Comparison of ENCODE assay signal across 1 cellular context in the genomic region with DNA sequence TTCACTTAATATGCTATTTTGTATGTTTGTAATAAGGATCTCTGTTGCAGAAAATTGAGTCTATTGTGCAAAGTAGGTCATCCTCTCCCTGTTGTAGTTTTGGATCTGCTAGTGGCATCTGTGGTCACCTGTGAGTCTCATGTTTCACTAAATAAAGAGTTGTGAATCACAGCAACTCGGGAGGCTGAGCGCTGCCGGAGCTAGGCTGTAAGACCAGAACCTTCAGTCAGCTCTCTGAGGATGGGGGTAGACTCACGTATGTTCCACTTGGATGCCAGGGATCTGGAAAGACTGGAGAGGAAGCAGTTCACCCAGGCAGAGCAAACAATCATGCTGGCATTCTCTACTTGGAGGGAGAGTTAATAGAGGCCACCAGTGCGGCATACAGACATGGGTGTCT.
TF ChIP-seq lines count a peak whose summit lies in the region.

No MANE protein-coding gene starts in this region.

TF ChIP-seq in A549, 52 proteins besides CTCF, POLR2A, EP300 and RAD21 (continued from another document):
- TF ChIP-seq, protein P1, sequence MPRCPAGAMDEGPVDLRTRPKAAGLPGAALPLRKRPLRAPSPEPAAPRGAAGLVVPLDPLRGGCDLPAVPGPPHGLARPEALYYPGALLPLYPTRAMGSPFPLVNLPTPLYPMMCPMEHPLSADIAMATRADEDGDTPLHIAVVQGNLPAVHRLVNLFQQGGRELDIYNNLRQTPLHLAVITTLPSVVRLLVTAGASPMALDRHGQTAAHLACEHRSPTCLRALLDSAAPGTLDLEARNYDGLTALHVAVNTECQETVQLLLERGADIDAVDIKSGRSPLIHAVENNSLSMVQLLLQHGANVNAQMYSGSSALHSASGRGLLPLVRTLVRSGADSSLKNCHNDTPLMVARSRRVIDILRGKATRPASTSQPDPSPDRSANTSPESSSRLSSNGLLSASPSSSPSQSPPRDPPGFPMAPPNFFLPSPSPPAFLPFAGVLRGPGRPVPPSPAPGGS (IDR thresholded peaks at IDR 0.05): no peak
- no peak for TF ChIP-seq HDAC2 (IDR thresholded peaks at IDR 0.05)
